In the genomic region with DNA sequence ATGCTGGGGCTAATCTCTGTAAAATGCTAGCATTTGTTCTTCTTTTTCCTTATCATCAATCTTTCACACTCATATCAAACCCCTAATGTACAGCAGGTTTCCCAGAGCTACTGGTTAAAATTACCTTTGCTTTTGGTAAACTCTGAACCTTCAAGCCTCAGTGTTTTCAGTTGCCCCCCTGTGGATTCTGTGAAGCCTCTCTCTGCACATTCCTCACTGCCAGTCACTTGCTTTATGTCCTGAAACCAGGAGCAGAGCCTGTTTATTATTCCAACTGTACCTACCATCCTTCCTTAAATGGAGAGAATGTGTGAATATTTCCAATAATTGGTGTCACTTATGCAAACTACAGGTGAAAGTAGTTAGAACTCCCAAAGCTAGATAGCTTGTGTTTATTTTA, we compare ENCODE assay signal across 21 cellular contexts.
DNase-seq lines count a peak whose midpoint lies in the region; ATAC-seq and TF ChIP-seq lines count a peak whose summit lies in the region.
"Had no signal": no experiment of that assay in that cellular context is flagged by ENCODE, and none has a peak within 500 bp of the region (broad histone marks: within the 10 kb centered on the region; RNA-seq: fewer than 3 reads in every experiment).

No MANE protein-coding gene starts in this region.

- H3K27ac ChIP-seq in tibial nerve (no peak overlapping the region), trophoblast cell (ENCODE audit: low read depth, low read length) (no peak overlapping the region)
- H3K27ac ChIP-seq: dorsolateral prefrontal cortex, epithelial cell of prostate, upper lobe of left lung, WERI-Rb-1 had no signal

- ATAC-seq in activated naive CD8-positive, alpha-beta T cell treated with anti-CD3 and anti-CD28 coated beads, Interleukin-2, amount 50 U/mL, for 24 hours: no peak
- ATAC-seq: left colon had no signal

- no peak overlapping the region for H2AFZ ChIP-seq in trophoblast cell (ENCODE audit: insufficient read depth, low read length, poor library complexity)

- no peak overlapping the region for H3K4me3 Mint-ChIP-seq in activated naive CD8-positive, alpha-beta T cell
- no peak overlapping the region for H3K4me3 Mint-ChIP-seq in activated naive CD8-positive, alpha-beta T cell treated with anti-CD3 and anti-CD28 coated beads, Interleukin-2, amount 50 U/mL, for 24 hours
- H3K4me3 Mint-ChIP-seq: activated naive CD8-positive, alpha-beta T cell treated with anti-CD3 and anti-CD28 coated beads for 36 hours; neural crest cell had no signal

- H3K9me3 ChIP-seq in NT2/D1 (ENCODE audit: insufficient read depth, low read length) (no peaks in the 10 kb centered on the region), tibial nerve (no peaks in the 10 kb centered on the region), trophoblast cell (ENCODE audit: insufficient read depth, low read depth, low read length) (no peaks in the 10 kb centered on the region)
- H3K9me3 ChIP-seq: upper lobe of left lung had no signal

- H3K4me3 ChIP-seq in NT2/D1 (ENCODE audit: insufficient read length, low read depth): no peak overlapping the region
- no peak overlapping the region for H3K4me3 ChIP-seq in tibial nerve
- no peak overlapping the region for H3K4me3 ChIP-seq in trophoblast cell (ENCODE audit: low read depth, low read length)
- H3K4me3 ChIP-seq: dorsolateral prefrontal cortex, upper lobe of left lung had no signal

- no peak overlapping the region for H4K12ac ChIP-seq in trophoblast cell (ENCODE audit: low read depth, low read length)

- H3K18ac ChIP-seq in trophoblast cell (ENCODE audit: low read length): no peak overlapping the region

- no peak overlapping the region for H3K23ac ChIP-seq in trophoblast cell (ENCODE audit: low read length)

- no peak overlapping the region for H2BK5ac ChIP-seq in trophoblast cell (ENCODE audit: low read depth, low read length, poor library complexity)

- H4K8ac ChIP-seq in trophoblast cell (ENCODE audit: low read depth, low read length): no peak overlapping the region

- H3K27me3 ChIP-seq in NT2/D1 (ENCODE audit: insufficient read depth, insufficient read length) (no peaks in the 10 kb centered on the region), tibial nerve (no peaks in the 10 kb centered on the region), trophoblast cell (ENCODE audit: insufficient read depth, low read length) (no peaks in the 10 kb centered on the region)
- H3K27me3 ChIP-seq: dorsolateral prefrontal cortex, heart right ventricle, upper lobe of left lung had no signal

- H3K4me1 ChIP-seq in NT2/D1 (ENCODE audit: insufficient read depth, insufficient read length) (no peaks in the 10 kb centered on the region), tibial nerve (peaks cover 0 to 28% (median 0%) of the 10 kb centered on the region in 4 donors), trophoblast cell (ENCODE audit: control insufficient read depth in 1 of 2, insufficient read depth in 2 of 2, low read length in 2 of 2) (no peaks in the 10 kb centered on the region)

- H3K79me1 ChIP-seq in trophoblast cell (ENCODE audit: low read length): no peaks in the 10 kb centered on the region

- peak overlapping the region; percentile 46 for H3K27ac Mint-ChIP-seq in activated naive CD8-positive, alpha-beta T cell
- H3K27ac Mint-ChIP-seq in activated naive CD8-positive, alpha-beta T cell treated with anti-CD3 and anti-CD28 coated beads, Interleukin-2, amount 50 U/mL, for 24 hours: no peak overlapping the region
- H3K27ac Mint-ChIP-seq: activated naive CD8-positive, alpha-beta T cell treated with anti-CD3 and anti-CD28 coated beads for 36 hours had no signal

- H3K79me2 ChIP-seq in trophoblast cell (ENCODE audit: control insufficient read depth, insufficient read depth, low read length, poor library complexity): no peaks in the 10 kb centered on the region

- H3K27me3 Mint-ChIP-seq in activated naive CD8-positive, alpha-beta T cell: no peaks in the 10 kb centered on the region
- H3K27me3 Mint-ChIP-seq in activated naive CD8-positive, alpha-beta T cell treated with anti-CD3 and anti-CD28 coated beads, Interleukin-2, amount 50 U/mL, for 24 hours: no peaks in the 10 kb centered on the region
- H3K27me3 Mint-ChIP-seq: activated naive CD8-positive, alpha-beta T cell treated with anti-CD3 and anti-CD28 coated beads for 36 hours had no signal

- TF ChIP-seq CTCF in tibial nerve (IDR thresholded peaks at IDR 0.05): no peak

- H3K9me3 Mint-ChIP-seq in activated naive CD8-positive, alpha-beta T cell (ENCODE audit: low read depth): no peaks in the 10 kb centered on the region
- no peaks in the 10 kb centered on the region for H3K9me3 Mint-ChIP-seq in activated naive CD8-positive, alpha-beta T cell treated with anti-CD3 and anti-CD28 coated beads, Interleukin-2, amount 50 U/mL, for 24 hours
- H3K9me3 Mint-ChIP-seq: activated naive CD8-positive, alpha-beta T cell treated with anti-CD3 and anti-CD28 coated beads for 36 hours; neural crest cell had no signal

- no peak overlapping the region for H2BK12ac ChIP-seq in trophoblast cell (ENCODE audit: low read length)

- H3K9ac ChIP-seq in NT2/D1 (ENCODE audit: insufficient read length, low read depth): no peak overlapping the region
- no peak overlapping the region for H3K9ac ChIP-seq in trophoblast cell (ENCODE audit: low read length)

- no peak overlapping the region for H3K14ac ChIP-seq in trophoblast cell (ENCODE audit: low read length)

- H2BK120ac ChIP-seq in trophoblast cell (ENCODE audit: insufficient read depth, low read length, poor library complexity): no peak overlapping the region

- no peak for DNase-seq in activated naive CD8-positive, alpha-beta T cell treated with anti-CD3 and anti-CD28 coated beads, Interleukin-2, amount 50 U/mL, for 24 hours
- peak; percentile 57 for DNase-seq in NT2/D1 (ENCODE audit: low read depth, low spot score)
- peak; percentile 35 for DNase-seq in iPS-NIHi7 (ENCODE audit: extremely low spot score)
- peak; percentile 23 for DNase-seq in renal cortical epithelial cell (ENCODE audit: low read depth)
- no peak for DNase-seq in tibial nerve (ENCODE audit: low spot score in 2 of 2)
- no peak for DNase-seq in T-helper 9 cell
- no peak for DNase-seq in trophoblast cell
- DNase-seq: activated naive CD8-positive, alpha-beta T cell treated with anti-CD3 and anti-CD28 coated beads for 36 hours; DMS53; dorsolateral prefrontal cortex; GOT3; heart right ventricle; left colon; NCI-H1694; NCI-H2171 treated with DMSO at 0.1 percent for 48 hours; stimulated activated CD4-positive, alpha-beta T cell treated with anti-CD3 and anti-CD28 coated beads, Interleukin-1b, Interleukin-23, amount 100 ng/mL, for 48 hours; upper lobe of left lung; WERI-Rb-1 had no signal

- no peak for TF ChIP-seq POLR2A in tibial nerve (IDR thresholded peaks at IDR 0.05)

- H3K36me3 ChIP-seq in NT2/D1 (ENCODE audit: insufficient read depth, insufficient read length, low read length) (peaks cover 7% of the 10 kb centered on the region), tibial nerve (peaks cover 0 to 11% (median 0%) of the 10 kb centered on the region in 3 donors), trophoblast cell (ENCODE audit: control insufficient read depth in 1 of 2, insufficient read depth in 2 of 2, low read length in 2 of 2) (peaks cover 0 to 2% of the 10 kb centered on the region in 2 experiments)
- H3K36me3 ChIP-seq: WERI-Rb-1 had no signal

- peaks cover 5% of the 10 kb centered on the region for H3K36me3 Mint-ChIP-seq in activated naive CD8-positive, alpha-beta T cell
- peaks cover 20% of the 10 kb centered on the region for H3K36me3 Mint-ChIP-seq in activated naive CD8-positive, alpha-beta T cell treated with anti-CD3 and anti-CD28 coated beads, Interleukin-2, amount 50 U/mL, for 24 hours (ENCODE audit: low read depth)
- H3K36me3 Mint-ChIP-seq: activated naive CD8-positive, alpha-beta T cell treated with anti-CD3 and anti-CD28 coated beads for 36 hours had no signal

- no peak overlapping the region for H4K91ac ChIP-seq in trophoblast cell (ENCODE audit: low read depth, low read length)

- no peak for TF ChIP-seq EP300 in tibial nerve (IDR thresholded peaks at IDR 0.05)

- H3K4ac ChIP-seq in trophoblast cell (ENCODE audit: low read depth, low read length): no peak overlapping the region

- no peak overlapping the region for H2AK5ac ChIP-seq in trophoblast cell (ENCODE audit: low read length)

- peaks cover 7% of the 10 kb centered on the region for H3K4me1 Mint-ChIP-seq in activated naive CD8-positive, alpha-beta T cell (ENCODE audit: low read depth)
- peaks cover 3% of the 10 kb centered on the region for H3K4me1 Mint-ChIP-seq in activated naive CD8-positive, alpha-beta T cell treated with anti-CD3 and anti-CD28 coated beads, Interleukin-2, amount 50 U/mL, for 24 hours

- no peak overlapping the region for H3K4me2 ChIP-seq in trophoblast cell (ENCODE audit: low read length)

Comparison
In these comparisons a context has a peak if more than half of its experiments do, and no peak if none do; other contexts are left out.
1. DNase-seq: peak in NT2/D1 (single experiment), iPS-NIHi7 (single experiment) and renal cortical epithelial cell (single experiment); none in activated naive CD8-positive, alpha-beta T cell treated with anti-CD3 and anti-CD28 coated beads, Interleukin-2, amount 50 U/mL, for 24 hours (single experiment), tibial nerve (0 of 2), T-helper 9 cell (single experiment) and trophoblast cell (0 of 2).